In the genomic region with DNA sequence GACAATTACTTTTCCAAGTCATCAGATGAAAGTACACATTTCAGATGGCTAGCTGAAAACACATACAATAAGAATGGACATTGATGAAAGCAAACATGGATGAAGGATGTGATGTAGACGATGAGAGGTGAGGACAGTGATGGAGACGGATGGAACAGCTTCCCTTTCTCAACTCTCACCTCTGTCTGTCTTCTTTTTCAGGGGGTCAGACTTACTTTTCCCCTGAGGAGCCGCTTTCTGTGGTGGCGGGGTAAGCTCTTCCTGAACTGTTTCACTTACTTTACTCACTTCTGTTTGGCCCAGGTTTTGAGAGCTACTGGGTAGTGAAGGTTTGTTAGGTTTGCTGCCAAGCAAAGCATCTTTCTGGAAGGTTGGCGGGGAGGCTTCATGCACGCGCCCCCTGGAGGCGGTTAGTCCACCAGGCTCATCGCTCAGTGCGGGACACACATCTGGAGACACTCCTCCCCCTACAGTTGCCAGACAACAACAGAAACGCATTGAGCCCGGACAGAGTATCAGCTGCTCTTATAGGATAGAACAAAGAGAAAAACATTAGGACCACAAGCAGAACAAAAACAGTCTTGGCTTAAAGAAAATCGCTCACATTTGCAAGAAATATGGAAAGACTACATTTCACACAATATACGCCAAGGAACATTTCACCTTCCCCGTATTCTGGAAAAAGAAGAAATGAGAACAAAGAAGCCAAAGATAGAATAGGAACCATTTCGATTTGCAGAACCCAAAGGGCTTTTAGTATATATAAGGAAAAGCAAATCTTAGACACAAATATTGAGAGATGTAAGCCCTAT, we compare ENCODE assay signal across 8 cellular contexts.
DNase-seq lines count a peak whose midpoint lies in the region; ATAC-seq and TF ChIP-seq lines count a peak whose summit lies in the region.

No MANE protein-coding gene starts in this region.

- H3K27me3 ChIP-seq in SJSA1 (replicated peaks) (no peaks in the 10 kb centered on the region), gastroesophageal sphincter (no peaks in the 10 kb centered on the region), tibial artery (no peaks in the 10 kb centered on the region)

- H3K36me3 Mint-ChIP-seq in osteocyte (ENCODE audit: unreplicated experiment): peaks cover 5% of the 10 kb centered on the region

- peaks cover 4% of the 10 kb centered on the region for H3K4me1 Mint-ChIP-seq in osteocyte (ENCODE audit: unreplicated experiment)

- intact Hi-C loops in tibial artery (cut with DNase I; ENCODE audit: low total_unique reads): no loop called here

- WGBS in gastroesophageal sphincter (ENCODE audit: low coverage in 1 of 2), 2 donors: 27 to 28% methylated on average over 10 to 14 of the region's 16 CpGs

- no peak for TF ChIP-seq EP300 in gastroesophageal sphincter (IDR thresholded peaks at IDR 0.05)

- H3K4me1 ChIP-seq in SJSA1 (replicated peaks): peaks cover 5% of the 10 kb centered on the region; the same call in 1 of the 2 replicates
- peaks cover 0 to 17% (median 0%) of the 10 kb centered on the region in 3 donors for H3K4me1 ChIP-seq in gastroesophageal sphincter
- peaks cover 0 to 15% (median 0%) of the 10 kb centered on the region in 4 donors for H3K4me1 ChIP-seq in tibial artery

- ATAC-seq in GM21528 (IDR thresholded peaks at IDR 0.05; ENCODE audit: low FRiP score, unreplicated experiment) (peak; percentile 93), gastroesophageal sphincter (peak; percentile 81)

- no peak for TF ChIP-seq POLR2A in gastroesophageal sphincter (IDR thresholded peaks at IDR 0.05)

- DNase-seq in DMS53 treated with DMSO at 0.1 percent for 48 hours (lab: John Stamatoyannopoulos, UW; ENCODE audit: unreplicated experiment) (peak; percentile 95), SJSA1 (ENCODE audit: low read depth in 1 of 2, low spot score in 2 of 2) (peak; percentile 65 to 79), osteocyte (ENCODE audit: extremely low spot score, unreplicated experiment) (peak; percentile 92), tibial artery (peak; percentile 83 to 89)
- DNase-seq in Jurkat, Clone E6-1 (ENCODE audit: low read depth, low spot score): peak; percentile 56
- DNase-seq in activated gamma-delta T cell treated with anti-CD3 and anti-CD28 coated beads, Interleukin-2, amount 50 U/mL, for 16 hours (ENCODE audit: low read depth): peak; percentile 64

- no peak overlapping the region for H3K4me3 Mint-ChIP-seq in osteocyte (ENCODE audit: unreplicated experiment)

- no peaks in the 10 kb centered on the region for H3K9me3 ChIP-seq in SJSA1 (replicated peaks)
- H3K9me3 ChIP-seq in gastroesophageal sphincter: no peaks in the 10 kb centered on the region
- H3K9me3 ChIP-seq in tibial artery: no peaks in the 10 kb centered on the region

- TF ChIP-seq CTCF in gastroesophageal sphincter (IDR thresholded peaks at IDR 0.05): peak; percentile 55 to 82 (median 64)
- TF ChIP-seq CTCF in osteocyte (IDR thresholded peaks at IDR 0.05): peak; percentile 92
- TF ChIP-seq CTCF in tibial artery (IDR thresholded peaks at IDR 0.05): peak; percentile 75 to 79

- H3K27me3 Mint-ChIP-seq in osteocyte (ENCODE audit: unreplicated experiment): peaks cover 9% of the 10 kb centered on the region

- no peak overlapping the region for H3K27ac Mint-ChIP-seq in osteocyte (ENCODE audit: unreplicated experiment)

- H3K9me3 Mint-ChIP-seq in osteocyte (ENCODE audit: unreplicated experiment): peaks cover 7% of the 10 kb centered on the region

- no peak overlapping the region for H3K4me3 ChIP-seq in Jurkat, Clone E6-1 (ENCODE audit: low read length)
- H3K4me3 ChIP-seq in SJSA1 (no peak overlapping the region), gastroesophageal sphincter (no peak overlapping the region), tibial artery (no peak overlapping the region)

- H3K36me3 ChIP-seq in SJSA1 (no peaks in the 10 kb centered on the region), gastroesophageal sphincter (peaks cover 0 to 42% of the 10 kb centered on the region in 2 donors), tibial artery (peaks cover 28 to 45% (median 30%) of the 10 kb centered on the region in 3 donors)

- no peak overlapping the region for H3K27ac ChIP-seq in SJSA1
- no peak overlapping the region for H3K27ac ChIP-seq in gastroesophageal sphincter
- no peak overlapping the region for H3K27ac ChIP-seq in tibial artery
